ENCODE assay signal across 29 cellular contexts in the genomic region with DNA sequence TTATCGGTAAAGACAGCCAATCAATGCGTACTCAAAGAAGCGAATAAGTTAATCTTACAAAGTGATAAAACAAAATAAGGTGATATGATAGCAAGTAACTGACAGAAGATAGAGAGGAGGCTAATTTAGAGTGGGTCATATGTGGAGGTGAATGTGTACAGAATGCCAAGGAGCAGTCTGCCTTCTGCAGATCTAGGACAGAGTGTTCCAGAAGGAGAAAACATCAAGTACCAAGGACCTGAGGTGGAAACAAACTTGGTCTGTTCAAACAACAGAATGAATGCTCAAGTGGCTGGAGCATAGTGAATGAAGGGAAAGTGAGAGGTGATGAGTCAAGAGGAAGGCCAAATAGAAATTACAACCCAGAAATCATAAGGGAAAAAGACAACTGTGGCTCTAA.
"Had no signal": no experiment of that assay in that cellular context is flagged by ENCODE, and none has a peak within 500 bp of the region (broad histone marks: within the 10 kb centered on the region; RNA-seq: fewer than 3 reads in every experiment).

No MANE protein-coding gene starts in this region.

- H3K27ac ChIP-seq: ascending aorta, cardiac muscle cell, VCaP had no signal

- H3K4me3 ChIP-seq: ascending aorta, cardiac muscle cell had no signal

- ATAC-seq: activated CD8-positive, alpha-beta T cell treated with anti-CD3 and anti-CD28 coated beads for 36 hours; activated naive CD8-positive, alpha-beta T cell treated with anti-CD3 and anti-CD28 coated beads, Interleukin-2, amount 50 U/mL, for 24 hours; activated T-cell treated with anti-CD3 and anti-CD28 coated beads, Interleukin-2, amount 50 U/mL, for 4 hours; activated T-cell treated with anti-CD3 and anti-CD28 coated beads, Interleukin-2, amount 50 U/mL, for 72 hours; activated T-helper 17 cell treated with anti-CD3 and anti-CD28 coated beads, Interleukin-2, amount 50 U/mL, for 72 hours had no signal

- H3K36me3 ChIP-seq: ascending aorta, cardiac muscle cell had no signal

- H3K9me3 ChIP-seq: ascending aorta had no signal

- H3K27me3 ChIP-seq: ascending aorta, cardiac muscle cell had no signal

- DNase-seq: activated B cell treated with CpG ODN at 0.5 μM for 24 hours; activated CD4-positive, alpha-beta memory T cell treated with anti-CD3 and anti-CD28 coated beads for 36 hours; activated CD4-positive, alpha-beta T cell treated with anti-CD3 and anti-CD28 coated beads for 4 hours; activated CD4-positive, alpha-beta T cell treated with anti-CD3 and anti-CD28 coated beads, Interleukin-2, amount 10 ng/mL, durations not matched to agents 24 days and 14 days; activated CD4-positive, alpha-beta T cell treated with anti-CD3 and anti-CD28 coated beads, Interleukin-2, amount 50 U/mL, for 1 hour; activated CD4-positive, alpha-beta T cell treated with anti-CD3 and anti-CD28 coated beads, Interleukin-2, amount 50 U/mL, for 4 hours; activated CD4-positive, CD25-positive, alpha-beta regulatory T cell treated with anti-CD3 and anti-CD28 coated beads, Interleukin-2, amount 50 U/mL, for 72 hours; activated CD8-positive, alpha-beta memory T cell treated with anti-CD3 and anti-CD28 coated beads, Interleukin-2, amount 50 U/mL, for 4 hours; activated CD8-positive, alpha-beta T cell treated with anti-CD3 and anti-CD28 coated beads for 36 hours; activated gamma-delta T cell; activated naive CD4-positive, alpha-beta T cell treated with anti-CD3 and anti-CD28 coated beads, Interleukin-2, amount 10 ng/mL, durations not matched to agents 7 days and 5 days; activated naive CD4-positive, alpha-beta T cell treated with Interleukin-2 at 50 U/mL for 16 hours; activated naive CD8-positive, alpha-beta T cell treated with anti-CD3 and anti-CD28 coated beads, Interleukin-2, amount 10 ng/mL, durations not matched to agents 7 days and 5 days; activated naive CD8-positive, alpha-beta T cell treated with anti-CD3 and anti-CD28 coated beads, Interleukin-2, amount 50 U/mL, for 24 hours; activated T-cell treated with anti-CD3 and anti-CD28 coated beads for 4 hours; activated T-cell treated with anti-CD3 and anti-CD28 coated beads, Interleukin-2, amount 50 U/mL, for 1 hour; activated T-cell treated with anti-CD3 and anti-CD28 coated beads, Interleukin-2, amount 50 U/mL, for 4 hours; activated T-cell treated with anti-CD3 and anti-CD28 coated beads, Interleukin-2, amount 50 U/mL, for 72 hours; amygdala; anterior cingulate cortex; caudate nucleus; cerebellar nuclear complex; T-helper 1 cell; T-helper 2 cell; T-helper 9 cell had no signal
